Comparison of ENCODE assay signal across 1 cellular context in the genomic region with DNA sequence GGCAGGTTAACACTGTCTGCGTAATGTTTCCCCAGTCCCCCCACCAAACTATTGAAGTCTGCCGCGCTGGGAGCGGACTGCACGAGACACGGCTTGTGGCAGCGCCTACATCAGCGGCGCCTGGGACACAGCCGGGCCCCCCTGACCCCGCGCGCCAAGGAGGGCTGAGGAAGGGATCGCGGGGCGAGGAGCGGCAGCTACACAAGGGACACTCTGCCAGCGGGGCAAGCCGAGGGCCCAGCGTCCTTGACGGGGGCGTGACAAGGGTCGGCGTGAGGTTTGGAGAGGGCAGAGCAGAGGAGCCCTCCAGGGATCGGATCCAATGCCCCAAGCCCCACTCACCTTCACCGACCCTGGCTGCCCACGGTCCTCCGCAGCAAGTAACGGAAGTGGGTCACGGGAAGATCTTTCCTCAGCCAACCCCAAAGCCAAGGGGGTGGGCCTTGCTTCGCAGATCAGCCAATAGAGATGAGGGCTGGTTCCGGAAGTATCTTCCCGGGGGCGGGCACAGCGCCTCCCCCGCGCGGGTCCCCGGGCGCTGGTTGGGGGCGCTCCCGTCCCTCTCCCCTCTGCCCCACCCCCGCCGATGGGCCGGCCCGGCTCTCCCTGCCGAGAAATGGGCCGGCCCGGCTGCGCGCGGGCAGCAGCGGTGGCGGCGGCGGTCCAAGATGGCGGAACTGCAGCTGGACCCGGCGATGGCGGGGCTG.
TF ChIP-seq lines count a peak whose summit lies in the region.

A gene (minus strand): TSS at position 387 of the 707 bp plus-strand sequence. CDS start 4,319 bp downstream, outside the sequence.
A gene with protein sequence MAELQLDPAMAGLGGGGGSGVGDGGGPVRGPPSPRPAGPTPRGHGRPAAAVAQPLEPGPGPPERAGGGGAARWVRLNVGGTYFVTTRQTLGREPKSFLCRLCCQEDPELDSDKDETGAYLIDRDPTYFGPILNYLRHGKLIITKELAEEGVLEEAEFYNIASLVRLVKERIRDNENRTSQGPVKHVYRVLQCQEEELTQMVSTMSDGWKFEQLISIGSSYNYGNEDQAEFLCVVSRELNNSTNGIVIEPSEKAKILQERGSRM (plus strand): TSS at position 643 of the 707 bp plus-strand sequence. CDS start 26 bp downstream, at position 669.

TF ChIP-seq in HEK293, 187 proteins besides CTCF, POLR2A, EP300 and RAD21 (continued from another document and continues in another):
- TF ChIP-seq, protein P1, sequence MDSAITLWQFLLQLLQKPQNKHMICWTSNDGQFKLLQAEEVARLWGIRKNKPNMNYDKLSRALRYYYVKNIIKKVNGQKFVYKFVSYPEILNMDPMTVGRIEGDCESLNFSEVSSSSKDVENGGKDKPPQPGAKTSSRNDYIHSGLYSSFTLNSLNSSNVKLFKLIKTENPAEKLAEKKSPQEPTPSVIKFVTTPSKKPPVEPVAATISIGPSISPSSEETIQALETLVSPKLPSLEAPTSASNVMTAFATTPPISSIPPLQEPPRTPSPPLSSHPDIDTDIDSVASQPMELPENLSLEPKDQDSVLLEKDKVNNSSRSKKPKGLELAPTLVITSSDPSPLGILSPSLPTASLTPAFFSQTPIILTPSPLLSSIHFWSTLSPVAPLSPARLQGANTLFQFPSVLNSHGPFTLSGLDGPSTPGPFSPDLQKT (IDR thresholded peaks at IDR 0.05; ENCODE audit: borderline replicate concordance, low read depth, low read length) = no peak; the same call in 1 of the 2 replicates
- TF ChIP-seq ZNF2 (tag by site-specific recombination; IDR thresholded peaks at IDR 0.05) (no peak), ZNF16 (tag by site-specific recombination; IDR thresholded peaks at IDR 0.05; ENCODE audit: low read depth) (no peak), ZNF76 (tag by site-specific recombination; IDR thresholded peaks at IDR 0.05; ENCODE audit: borderline replicate concordance, low read depth) (peak; percentile 87; the same call in 1 of the 2 replicates), IKZF3 (tag by site-specific recombination; IDR thresholded peaks at IDR 0.05) (peak; percentile 35; the same call in 1 of the 2 replicates), ZNF629 (tag by site-specific recombination; IDR thresholded peaks at IDR 0.05) (peak; percentile 83), ZNF585B (tag by site-specific recombination; IDR thresholded peaks at IDR 0.05) (no peak), ZNF530 (tag by site-specific recombination; IDR thresholded peaks at IDR 0.05; ENCODE audit: low read depth) (no peak), ZNF621 (tag by site-specific recombination; IDR thresholded peaks at IDR 0.05) (no peak), MZF1 (tag by site-specific recombination; IDR thresholded peaks at IDR 0.05; ENCODE audit: borderline replicate concordance) (0 out of 2 replicates have a peak, but pooled peaks have one; percentile 32), ZNF785 (tag by site-specific recombination; IDR thresholded peaks at IDR 0.05) (no peak), ZFHX2 (tag by site-specific recombination; conservative IDR thresholded peaks at IDR 0.05) (peak; percentile 88), ZNF121 (tag by site-specific recombination; IDR thresholded peaks at IDR 0.05) (no peak), KLF9 (tag by site-specific recombination; IDR thresholded peaks at IDR 0.05; ENCODE audit: low read depth) (peak; percentile 55; the same call in 1 of the 2 replicates), ZNF155 (tag by site-specific recombination; IDR thresholded peaks at IDR 0.05) (no peak), MYNN (tag by site-specific recombination; IDR thresholded peaks at IDR 0.05; ENCODE audit: borderline replicate concordance) (0 out of 2 replicates have a peak, but pooled peaks have one; percentile 39), ZNF132 (tag by site-specific recombination; IDR thresholded peaks at IDR 0.05; ENCODE audit: borderline replicate concordance) (no peak), ZNF24 (tag by site-specific recombination; IDR thresholded peaks at IDR 0.05) (peak; percentile 29; the same call in 1 of the 2 replicates), ZNF292 (tag by site-specific recombination; IDR thresholded peaks at IDR 0.05; ENCODE audit: borderline replicate concordance, low read depth) (no peak), ZNF311 (tag by site-specific recombination; IDR thresholded peaks at IDR 0.05; ENCODE audit: borderline replicate concordance) (no peak), ZNF133 (tag by site-specific recombination; IDR thresholded peaks at IDR 0.05) (no peak), SP7 (tag by site-specific recombination; IDR thresholded peaks at IDR 0.05) (peak; percentile 68; the same call in 1 of the 2 replicates), HOXA7 (CRISPR knock-in tag; IDR thresholded peaks at IDR 0.05; ENCODE audit: borderline replicate concordance) (no peak), ZSCAN23 (tag by site-specific recombination; IDR thresholded peaks at IDR 0.05) (no peak), ZNF335 (tag by site-specific recombination; conservative IDR thresholded peaks at IDR 0.05) (peak; percentile 68), ZFP3 (tag by site-specific recombination; IDR thresholded peaks at IDR 0.05; ENCODE audit: low read depth) (no peak), YY1 (tag by site-specific recombination; IDR thresholded peaks at IDR 0.05) (peak; percentile 61; the same call in 1 of the 2 replicates), ZNF114 (tag by site-specific recombination; IDR thresholded peaks at IDR 0.05) (no peak), ZNF510 (tag by site-specific recombination; IDR thresholded peaks at IDR 0.05; ENCODE audit: insufficient replicate concordance) (no peak), ZNF571 (tag by site-specific recombination; IDR thresholded peaks at IDR 0.05) (no peak), ZNF473 (tag by site-specific recombination; IDR thresholded peaks at IDR 0.05) (no peak), ZNF549 (tag by site-specific recombination; IDR thresholded peaks at IDR 0.05) (no peak), ZNF561 (tag by site-specific recombination; IDR thresholded peaks at IDR 0.05; ENCODE audit: borderline replicate concordance) (no peak), ZNF664 (tag by site-specific recombination; IDR thresholded peaks at IDR 0.05) (no peak), ZEB2 (tag by site-specific recombination; IDR thresholded peaks at IDR 0.05) (peak; percentile 73; the same call in 1 of the 2 replicates), ZNF830 (tag by site-specific recombination; IDR thresholded peaks at IDR 0.05; ENCODE audit: low read depth) (no peak), OVOL3 (tag by site-specific recombination; IDR thresholded peaks at IDR 0.05) (no peak; the same call in 1 of the 2 replicates), FEZF1 (tag by site-specific recombination; IDR thresholded peaks at IDR 0.05) (no peak), TRIM28 (IDR thresholded peaks at IDR 0.05; ENCODE audit: borderline replicate concordance, low read length) (no peak), ZNF791 (tag by site-specific recombination; IDR thresholded peaks at IDR 0.05) (no peak), ZNF239 (tag by site-specific recombination; IDR thresholded peaks at IDR 0.05) (no peak), ZXDB (tag by site-specific recombination; IDR thresholded peaks at IDR 0.05) (no peak), ZNF174 (tag by site-specific recombination; IDR thresholded peaks at IDR 0.05) (no peak), ZNF596 (tag by site-specific recombination; IDR thresholded peaks at IDR 0.05) (no peak), GLI2 (tag by site-specific recombination; IDR thresholded peaks at IDR 0.05; ENCODE audit: borderline replicate concordance, low read depth) (no peak), ZNF341 (tag by site-specific recombination; IDR thresholded peaks at IDR 0.05; ENCODE audit: low read depth) (no peak), BCL11B (tag by site-specific recombination; IDR thresholded peaks at IDR 0.05; ENCODE audit: low read depth) (peak; percentile 88; the same call in 1 of the 2 replicates), ZNF184 (tag by site-specific recombination; IDR thresholded peaks at IDR 0.05) (no peak), ZNF221 (tag by site-specific recombination; IDR thresholded peaks at IDR 0.05; ENCODE audit: borderline replicate concordance) (no peak), ZSCAN30 (tag by site-specific recombination; IDR thresholded peaks at IDR 0.05) (peak; percentile 68)
- TF ChIP-seq, protein P2, sequence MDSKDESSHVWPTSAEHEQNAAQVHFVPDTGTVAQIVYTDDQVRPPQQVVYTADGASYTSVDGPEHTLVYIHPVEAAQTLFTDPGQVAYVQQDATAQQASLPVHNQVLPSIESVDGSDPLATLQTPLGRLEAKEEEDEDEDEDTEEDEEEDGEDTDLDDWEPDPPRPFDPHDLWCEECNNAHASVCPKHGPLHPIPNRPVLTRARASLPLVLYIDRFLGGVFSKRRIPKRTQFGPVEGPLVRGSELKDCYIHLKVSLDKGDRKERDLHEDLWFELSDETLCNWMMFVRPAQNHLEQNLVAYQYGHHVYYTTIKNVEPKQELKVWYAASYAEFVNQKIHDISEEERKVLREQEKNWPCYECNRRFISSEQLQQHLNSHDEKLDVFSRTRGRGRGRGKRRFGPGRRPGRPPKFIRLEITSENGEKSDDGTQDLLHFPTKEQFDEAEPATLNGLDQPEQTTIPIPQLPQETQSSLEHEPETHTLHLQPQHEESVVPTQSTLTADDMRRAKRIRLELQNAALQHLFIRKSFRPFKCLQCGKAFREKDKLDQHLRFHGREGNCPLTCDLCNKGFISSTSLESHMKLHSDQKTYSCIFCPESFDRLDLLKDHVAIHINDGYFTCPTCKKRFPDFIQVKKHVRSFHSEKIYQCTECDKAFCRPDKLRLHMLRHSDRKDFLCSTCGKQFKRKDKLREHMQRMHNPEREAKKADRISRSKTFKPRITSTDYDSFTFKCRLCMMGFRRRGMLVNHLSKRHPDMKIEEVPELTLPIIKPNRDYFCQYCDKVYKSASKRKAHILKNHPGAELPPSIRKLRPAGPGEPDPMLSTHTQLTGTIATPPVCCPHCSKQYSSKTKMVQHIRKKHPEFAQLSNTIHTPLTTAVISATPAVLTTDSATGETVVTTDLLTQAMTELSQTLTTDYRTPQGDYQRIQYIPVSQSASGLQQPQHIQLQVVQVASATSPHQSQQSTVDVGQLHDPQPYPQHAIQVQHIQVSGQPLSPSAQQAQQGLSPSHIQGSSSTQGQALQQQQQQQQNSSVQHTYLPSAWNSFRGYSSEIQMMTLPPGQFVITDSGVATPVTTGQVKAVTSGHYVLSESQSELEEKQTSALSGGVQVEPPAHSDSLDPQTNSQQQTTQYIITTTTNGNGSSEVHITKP (tag by site-specific recombination; IDR thresholded peaks at IDR 0.05) = peak; percentile 94
- TF ChIP-seq, protein P3, sequence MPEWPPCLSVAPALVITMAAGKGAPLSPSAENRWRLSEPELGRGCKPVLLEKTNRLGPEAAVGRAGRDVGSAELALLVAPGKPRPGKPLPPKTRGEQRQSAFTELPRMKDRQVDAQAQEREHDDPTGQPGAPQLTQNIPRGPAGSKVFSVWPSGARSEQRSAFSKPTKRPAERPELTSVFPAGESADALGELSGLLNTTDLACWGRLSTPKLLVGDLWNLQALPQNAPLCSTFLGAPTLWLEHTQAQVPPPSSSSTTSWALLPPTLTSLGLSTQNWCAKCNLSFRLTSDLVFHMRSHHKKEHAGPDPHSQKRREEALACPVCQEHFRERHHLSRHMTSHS (tag by site-specific recombination; IDR thresholded peaks at IDR 0.05) = no peak
- TF ChIP-seq, protein P4, sequence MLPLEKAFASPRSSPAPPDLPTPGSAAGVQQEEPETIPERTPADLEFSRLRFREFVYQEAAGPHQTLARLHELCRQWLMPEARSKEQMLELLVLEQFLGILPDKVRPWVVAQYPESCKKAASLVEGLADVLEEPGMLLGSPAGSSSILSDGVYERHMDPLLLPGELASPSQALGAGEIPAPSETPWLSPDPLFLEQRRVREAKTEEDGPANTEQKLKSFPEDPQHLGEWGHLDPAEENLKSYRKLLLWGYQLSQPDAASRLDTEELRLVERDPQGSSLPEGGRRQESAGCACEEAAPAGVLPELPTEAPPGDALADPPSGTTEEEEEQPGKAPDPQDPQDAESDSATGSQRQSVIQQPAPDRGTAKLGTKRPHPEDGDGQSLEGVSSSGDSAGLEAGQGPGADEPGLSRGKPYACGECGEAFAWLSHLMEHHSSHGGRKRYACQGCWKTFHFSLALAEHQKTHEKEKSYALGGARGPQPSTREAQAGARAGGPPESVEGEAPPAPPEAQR (tag by site-specific recombination; IDR thresholded peaks at IDR 0.05) = no peak
- TF ChIP-seq, protein P5, sequence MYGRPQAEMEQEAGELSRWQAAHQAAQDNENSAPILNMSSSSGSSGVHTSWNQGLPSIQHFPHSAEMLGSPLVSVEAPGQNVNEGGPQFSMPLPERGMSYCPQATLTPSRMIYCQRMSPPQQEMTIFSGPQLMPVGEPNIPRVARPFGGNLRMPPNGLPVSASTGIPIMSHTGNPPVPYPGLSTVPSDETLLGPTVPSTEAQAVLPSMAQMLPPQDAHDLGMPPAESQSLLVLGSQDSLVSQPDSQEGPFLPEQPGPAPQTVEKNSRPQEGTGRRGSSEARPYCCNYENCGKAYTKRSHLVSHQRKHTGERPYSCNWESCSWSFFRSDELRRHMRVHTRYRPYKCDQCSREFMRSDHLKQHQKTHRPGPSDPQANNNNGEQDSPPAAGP (tag by site-specific recombination; IDR thresholded peaks at IDR 0.05) = peak; percentile 52
- TF ChIP-seq, protein P6, sequence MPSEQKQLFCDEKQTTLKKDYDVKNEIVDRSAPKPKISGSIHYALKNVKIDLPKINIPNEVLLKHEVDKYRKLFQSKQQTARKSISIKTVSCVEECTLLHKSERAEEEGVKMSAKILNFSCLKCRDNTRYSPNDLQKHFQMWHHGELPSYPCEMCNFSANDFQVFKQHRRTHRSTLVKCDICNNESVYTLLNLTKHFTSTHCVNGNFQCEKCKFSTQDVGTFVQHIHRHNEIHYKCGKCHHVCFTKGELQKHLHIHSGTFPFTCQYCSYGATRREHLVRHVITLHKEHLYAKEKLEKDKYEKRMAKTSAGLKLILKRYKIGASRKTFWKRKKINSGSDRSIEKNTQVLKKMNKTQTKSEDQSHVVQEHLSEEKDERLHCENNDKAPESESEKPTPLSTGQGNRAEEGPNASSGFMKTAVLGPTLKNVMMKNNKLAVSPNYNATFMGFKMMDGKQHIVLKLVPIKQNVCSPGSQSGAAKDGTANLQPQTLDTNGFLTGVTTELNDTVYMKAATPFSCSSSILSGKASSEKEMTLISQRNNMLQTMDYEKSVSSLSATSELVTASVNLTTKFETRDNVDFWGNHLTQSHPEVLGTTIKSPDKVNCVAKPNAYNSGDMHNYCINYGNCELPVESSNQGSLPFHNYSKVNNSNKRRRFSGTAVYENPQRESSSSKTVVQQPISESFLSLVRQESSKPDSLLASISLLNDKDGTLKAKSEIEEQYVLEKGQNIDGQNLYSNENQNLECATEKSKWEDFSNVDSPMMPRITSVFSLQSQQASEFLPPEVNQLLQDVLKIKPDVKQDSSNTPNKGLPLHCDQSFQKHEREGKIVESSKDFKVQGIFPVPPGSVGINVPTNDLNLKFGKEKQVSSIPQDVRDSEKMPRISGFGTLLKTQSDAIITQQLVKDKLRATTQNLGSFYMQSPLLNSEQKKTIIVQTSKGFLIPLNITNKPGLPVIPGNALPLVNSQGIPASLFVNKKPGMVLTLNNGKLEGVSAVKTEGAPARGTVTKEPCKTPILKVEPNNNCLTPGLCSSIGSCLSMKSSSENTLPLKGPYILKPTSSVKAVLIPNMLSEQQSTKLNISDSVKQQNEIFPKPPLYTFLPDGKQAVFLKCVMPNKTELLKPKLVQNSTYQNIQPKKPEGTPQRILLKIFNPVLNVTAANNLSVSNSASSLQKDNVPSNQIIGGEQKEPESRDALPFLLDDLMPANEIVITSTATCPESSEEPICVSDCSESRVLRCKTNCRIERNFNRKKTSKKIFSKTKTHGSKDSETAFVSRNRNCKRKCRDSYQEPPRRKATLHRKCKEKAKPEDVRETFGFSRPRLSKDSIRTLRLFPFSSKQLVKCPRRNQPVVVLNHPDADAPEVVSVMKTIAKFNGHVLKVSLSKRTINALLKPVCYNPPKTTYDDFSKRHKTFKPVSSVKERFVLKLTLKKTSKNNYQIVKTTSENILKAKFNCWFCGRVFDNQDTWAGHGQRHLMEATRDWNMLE (tag by site-specific recombination; conservative IDR thresholded peaks at IDR 0.05; ENCODE audit: low read depth) = 0 out of 2 replicates have a peak, but pooled peaks have one; percentile 35
